24 cellular contexts compared by ENCODE assay signal in the genomic region with DNA sequence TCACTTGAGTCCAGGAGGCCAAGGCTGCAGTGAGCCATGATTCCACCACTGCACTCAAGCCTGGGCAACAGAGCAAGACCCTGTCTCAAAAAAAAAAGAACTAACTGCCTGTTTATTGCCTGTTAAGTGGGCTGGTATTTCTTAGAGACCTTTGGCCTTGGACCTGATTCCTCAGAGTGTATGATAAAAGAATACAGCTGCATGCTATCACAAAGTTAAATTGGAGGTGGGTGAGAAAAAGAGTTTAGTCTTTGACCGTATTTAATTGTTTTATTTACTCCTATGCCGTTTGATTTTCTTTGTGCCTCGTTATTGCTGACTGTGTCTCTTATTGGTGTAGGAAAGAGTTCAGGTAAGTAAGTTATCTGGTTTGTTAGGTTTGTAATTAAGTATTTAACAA.
"Had no signal": no experiment of that assay in that cellular context is flagged by ENCODE, and none has a peak within 500 bp of the region (broad histone marks: within the 10 kb centered on the region; RNA-seq: fewer than 3 reads in every experiment).

No MANE protein-coding gene starts in this region.

- ATAC-seq: effector memory CD8-positive, alpha-beta T cell; heart right ventricle; left ventricle myocardium superior; lower lobe of right lung; psoas muscle; right cardiac atrium had no signal

- H3K9me3 Mint-ChIP-seq: effector memory CD8-positive, alpha-beta T cell; nephron; neural progenitor cell; type B pancreatic cell had no signal

- H3K27ac ChIP-seq: esophagus squamous epithelium, heart right ventricle, lower lobe of right lung, neural progenitor cell, psoas muscle, skin epidermis, stomach, thyroid gland had no signal

- H3K4me3 ChIP-seq: esophagus squamous epithelium, heart right ventricle, lower lobe of right lung, neural progenitor cell, psoas muscle, skin epidermis, stomach, thyroid gland had no signal

- H2AFZ ChIP-seq: neural progenitor cell had no signal

- H3K4me1 ChIP-seq: esophagus squamous epithelium, lower lobe of right lung, neural progenitor cell, thyroid gland had no signal

- DNase-seq: cerebellar nuclear complex; cortex of kidney; effector memory CD8-positive, alpha-beta T cell; erythroblast; esophagus squamous epithelium; foreskin melanocyte; glutamatergic neuron; heart right ventricle; hippocampal formation; left ventricle myocardium superior; lower lobe of right lung; psoas muscle; right cardiac atrium; stimulated activated CD4-positive, alpha-beta T cell treated with anti-CD3 and anti-CD28 coated beads, Interleukin-15, amount 100 ng/mL, for 24 hours; stimulated activated CD4-positive, alpha-beta T cell treated with anti-CD3 and anti-CD28 coated beads, Interleukin-2, amount 100 ng/mL, for 48 hours; stimulated activated naive CD4-positive, alpha-beta T cell treated with Interleukin-2 at 50 U/mL for 16 hours; stomach; thyroid gland had no signal

- H3K4me3 Mint-ChIP-seq: effector memory CD8-positive, alpha-beta T cell; nephron; neural progenitor cell; type B pancreatic cell had no signal

- H3K9me3 ChIP-seq: esophagus squamous epithelium, heart right ventricle, lower lobe of right lung, psoas muscle, stomach, thyroid gland had no signal

- H3K27me3 ChIP-seq: esophagus squamous epithelium, neural progenitor cell, stomach, thyroid gland had no signal

- H3K27ac Mint-ChIP-seq: effector memory CD8-positive, alpha-beta T cell; nephron; neural progenitor cell; type B pancreatic cell had no signal

- H3K9ac ChIP-seq: neural progenitor cell had no signal

- FAIRE-seq: endometrium, islet of Langerhans had no signal

- H3K4me2 ChIP-seq: neural progenitor cell had no signal

- H3K27me3 Mint-ChIP-seq: effector memory CD8-positive, alpha-beta T cell; type B pancreatic cell had no signal

- H3K4me1 Mint-ChIP-seq: nephron, neural progenitor cell had no signal
